Comparison of ENCODE assay signal across 8 cellular contexts in the genomic region with DNA sequence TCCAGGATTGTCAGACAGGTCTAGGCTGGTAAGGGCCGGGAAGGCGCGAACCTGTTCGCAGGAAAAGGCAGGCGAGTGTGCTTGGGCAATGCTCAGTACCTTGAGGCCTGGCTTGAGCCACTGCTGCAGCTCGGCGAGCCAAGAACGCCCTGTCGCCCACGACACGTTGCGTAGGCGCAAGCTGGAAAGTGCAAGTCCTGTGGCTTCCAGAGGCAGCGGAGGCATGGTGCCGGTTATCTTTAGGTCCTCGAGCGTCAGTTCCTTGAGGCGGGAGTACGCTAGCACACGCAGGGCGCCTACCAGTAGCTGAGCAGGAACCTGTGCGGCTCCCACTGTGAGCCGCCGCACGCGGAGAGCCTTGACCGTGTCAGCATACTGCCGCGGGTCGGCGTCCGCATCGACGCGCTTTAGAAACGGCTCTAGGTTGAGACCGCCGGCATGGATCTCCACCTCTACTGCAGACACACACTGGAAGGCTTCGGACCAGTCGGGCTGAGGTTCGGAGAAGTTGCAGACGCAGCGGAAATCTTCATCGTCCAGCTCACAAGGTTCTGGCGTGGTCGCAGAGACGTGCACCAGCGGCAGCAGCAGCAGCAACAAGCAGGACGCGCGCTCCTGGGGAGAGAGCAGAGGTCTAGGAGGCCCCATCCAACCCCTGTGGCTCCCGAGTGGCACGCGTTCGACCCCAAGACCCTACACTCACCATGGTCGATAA. TPM values are rescaled to one million over a fixed set of nuclear protein-coding genes. Genes with fewer than 3 reads are reported as not detected.
DNase-seq lines count a peak whose midpoint lies in the region; ATAC-seq, FAIRE-seq and TF ChIP-seq lines count a peak whose summit lies in the region.

No MANE protein-coding gene starts in this region.

- peak overlapping the region; percentile 23 for H3K4me3 ChIP-seq in bronchial epithelial cell (ENCODE audit: low read depth, low read length)

- DNase-seq in NCI-H1092 treated with DMSO at 0.1 percent for 48 hours (lab: John Stamatoyannopoulos, UW), result peak; percentile 24
- no peak for DNase-seq in NCI-H1092 (lab: John Stamatoyannopoulos, UW)
- peak; percentile 64 for DNase-seq in UCSD-AML1 (lab: John Stamatoyannopoulos, UW; ENCODE audit: unreplicated experiment)
- peak; percentile 79 for DNase-seq in bronchial epithelial cell (ENCODE audit: low read depth)
- peak; percentile 65 for DNase-seq in left kidney (ENCODE audit: low read depth, low spot score)
- peak; percentile 7 for DNase-seq in stimulated activated CD8-positive, alpha-beta memory T cell treated with anti-CD3 and anti-CD28 coated beads, Interleukin-15, amount 100 ng/mL, for 24 hours (ENCODE audit: low read depth)
- DNase-seq in NCI-H2081 treated with DMSO at 0.1 percent for 48 hours (lab: John Stamatoyannopoulos, UW), result no peak

- no peaks in the 10 kb centered on the region for H3K36me3 ChIP-seq in bronchial epithelial cell (ENCODE audit: control insufficient read depth, insufficient read depth, low read length)

- no peak for TF ChIP-seq CTCF in bronchial epithelial cell (IDR thresholded peaks at IDR 0.05; ENCODE audit: insufficient read depth, low read length, severe bottlenecking)

- peak; percentile 46 for ATAC-seq in HG03103 (IDR thresholded peaks at IDR 0.05; ENCODE audit: low read depth, unreplicated experiment)

- no peak for FAIRE-seq in bronchial epithelial cell (lab: Jason Lieb, UNC)

- no peaks in the 10 kb centered on the region for H3K27me3 ChIP-seq in bronchial epithelial cell (ENCODE audit: control insufficient read depth, insufficient read depth, low read length)

RNA-seq across cellular contexts. Expression of a gene that starts 0.5 kb away (rescaled TPM):
- 2.3 and 3.2 TPM in 2 replicates for total RNA-seq in bronchial epithelial cell

RNA-seq across cellular contexts. Expression of a gene that starts 6.7 kb away (rescaled TPM):
- total RNA-seq in bronchial epithelial cell, result 15.7 and 18.2 TPM in 2 replicates

RNA-seq across cellular contexts. Expression of a gene that starts 14.9 kb away (rescaled TPM):
- 16.8 and 46.5 TPM in 2 replicates for total RNA-seq in bronchial epithelial cell

RNA-seq across cellular contexts. Expression of a gene that starts 15.1 kb away (rescaled TPM):
- 58.4 and 98.7 TPM in 2 replicates for total RNA-seq in bronchial epithelial cell

RNA-seq across cellular contexts. Expression of a gene that starts 32.2 kb away (rescaled TPM):
- 35.7 and 40.8 TPM in 2 replicates for total RNA-seq in bronchial epithelial cell

Comparison
In these comparisons a context has a peak if more than half of its experiments do, and no peak if none do; other contexts are left out.
1. DNase-seq: peak in NCI-H1092 treated with DMSO at 0.1 percent for 48 hours (single experiment), UCSD-AML1 (single experiment), bronchial epithelial cell (single experiment), left kidney (single experiment) and stimulated activated CD8-positive, alpha-beta memory T cell treated with anti-CD3 and anti-CD28 coated beads, Interleukin-15, amount 100 ng/mL, for 24 hours (single experiment); none in NCI-H1092 (single experiment) and NCI-H2081 treated with DMSO at 0.1 percent for 48 hours (single experiment).